Comparison of ENCODE assay signal across 17 cellular contexts in genomic region chr10:129615921-129616525, GRCh38.
DNase-seq lines count a peak whose midpoint lies in the region; ATAC-seq, FAIRE-seq and TF ChIP-seq lines count a peak whose summit lies in the region.
"Had no signal": no experiment of that assay in that cellular context is flagged by ENCODE, and none has a peak within 500 bp of the region (broad histone marks: within the 10 kb centered on the region; RNA-seq: fewer than 3 reads in every experiment).

No MANE protein-coding gene starts in this region.

- no peaks in the 10 kb centered on the region for H3K27me3 Mint-ChIP-seq in H9 (ENCODE audit: low read depth)
- H3K27me3 Mint-ChIP-seq in GM23338 (ENCODE audit: insufficient read depth, low read depth, poor library complexity): peaks cover 3% of the 10 kb centered on the region
- H3K27me3 Mint-ChIP-seq: CD4-positive, CD25-positive, alpha-beta regulatory T cell had no signal

- H3K4me3 ChIP-seq in H1 (ENCODE audit: extremely low read depth in 1 of 4, insufficient read depth in 2 of 4, low read depth in 3 of 4, low read length in 4 of 4) (no peak overlapping the region), neuronal stem cell (ENCODE audit: low read length in 2 of 2) (no peak overlapping the region), GM23338 (no peak overlapping the region)

- H3K23ac ChIP-seq in H9 (ENCODE audit: insufficient read length, low read depth, low read length) (no peak overlapping the region), H1 (ENCODE audit: insufficient read length) (no peak overlapping the region), neuronal stem cell (ENCODE audit: low read depth, low read length, poor library complexity) (peak overlapping the region; percentile 17)

- 0 out of 2 replicates have a peak, but pooled peaks cover under 1% of the 10 kb centered on the region for H3K4me1 ChIP-seq in H9 (ENCODE audit: insufficient read depth, low read length)
- H3K4me1 ChIP-seq in H1 (replicated peaks in 1 of 4; ENCODE audit: control insufficient read depth in 3 of 4, insufficient read depth in 4 of 4, low read length in 3 of 4): no peaks in the 10 kb centered on the region
- H3K4me1 ChIP-seq in neuronal stem cell (ENCODE audit: control insufficient read depth in 2 of 2, insufficient read depth in 1 of 2, low read depth in 1 of 2, low read length in 2 of 2): no peaks in the 10 kb centered on the region
- H3K4me1 ChIP-seq in GM23338 (ENCODE audit: insufficient read depth): no peaks in the 10 kb centered on the region

- no peaks in the 10 kb centered on the region; a peak in 1 of 7 replicates for H3K36me3 Mint-ChIP-seq in H9 (ENCODE audit: insufficient read depth in 1 of 3, low read depth in 3 of 3)
- H3K36me3 Mint-ChIP-seq in GM23338 (ENCODE audit: low read depth): no peaks in the 10 kb centered on the region

- H3K27ac Mint-ChIP-seq in H9: peak overlapping the region in 2 of 3 experiments; percentile 42 to 53; a peak in 2 of 7 replicates
- H3K27ac Mint-ChIP-seq in GM23338: no peak overlapping the region
- H3K27ac Mint-ChIP-seq: CD4-positive, CD25-positive, alpha-beta regulatory T cell; CD8-positive, alpha-beta T cell had no signal

- H2BK20ac ChIP-seq in H9 (ENCODE audit: low read depth, low read length, poor library complexity, severe bottlenecking) (no peak overlapping the region), H1 (ENCODE audit: low read length) (no peak overlapping the region)

- H3K4ac ChIP-seq in H9 (ENCODE audit: low read depth, low read length) (no peak overlapping the region), H1 (replicated peaks; ENCODE audit: insufficient read length, low read depth, low read length) (no peak overlapping the region), neuronal stem cell (ENCODE audit: low read length) (no peak overlapping the region)

- no peak for TF ChIP-seq RAD21 in H1 (IDR thresholded peaks at IDR 0.05 in 1 of 2, conservative IDR thresholded peaks at IDR 0.05 in 1 of 2; ENCODE audit: low read depth in 2 of 2, low read length in 2 of 2)

- no peak for TF ChIP-seq EP300 in H1 (IDR thresholded peaks at IDR 0.05; ENCODE audit: borderline replicate concordance in 1 of 2, low read depth in 2 of 2, low read length in 2 of 2)

- no peak overlapping the region for H4K91ac ChIP-seq in H9 (ENCODE audit: insufficient read length, low read depth, low read length)
- H4K91ac ChIP-seq in H1 (replicated peaks; ENCODE audit: insufficient read length, low read length): no peak overlapping the region
- H4K91ac ChIP-seq in neuronal stem cell (ENCODE audit: low read depth, low read length, poor library complexity): no peak overlapping the region

- no peak overlapping the region for H2BK5ac ChIP-seq in H9 (ENCODE audit: insufficient read length, low read length)
- no peak overlapping the region for H2BK5ac ChIP-seq in H1 (ENCODE audit: low read depth, low read length)
- no peak overlapping the region for H2BK5ac ChIP-seq in neuronal stem cell (ENCODE audit: low read length)

- H3K27ac ChIP-seq in H9 (ENCODE audit: insufficient read length, low read depth, low read length): no peak overlapping the region
- no peak overlapping the region for H3K27ac ChIP-seq in H1 (ENCODE audit: low read depth, low read length)
- H3K27ac ChIP-seq in neuronal stem cell (replicated peaks; ENCODE audit: low read length): no peak overlapping the region
- no peak overlapping the region for H3K27ac ChIP-seq in GM23338 (ENCODE audit: low read depth)
- H3K27ac ChIP-seq: C4-2B had no signal

- H3K9me2 ChIP-seq in GM23338 (ENCODE audit: insufficient read depth): peaks cover 10% of the 10 kb centered on the region; the same call in 1 of the 2 replicates

- H3K4me1 Mint-ChIP-seq in H9: peaks cover 9 to 13% of the 10 kb centered on the region in 2 experiments
- peaks cover 10% of the 10 kb centered on the region for H3K4me1 Mint-ChIP-seq in GM23338

- H2BK120ac ChIP-seq in H9 (ENCODE audit: low read depth, low read length, poor library complexity, severe bottlenecking) (no peak overlapping the region), H1 (replicated peaks; ENCODE audit: low read depth, low read length) (no peak overlapping the region), neuronal stem cell (ENCODE audit: low read depth, low read length) (no peak overlapping the region)

- H3K9ac ChIP-seq in H9 (ENCODE audit: extremely low read depth, insufficient read length, low read length) (no peak overlapping the region), H1 (replicated peaks in 1 of 4; ENCODE audit: extremely low read depth in 1 of 4, low read depth in 3 of 4, low read length in 3 of 4) (no peak overlapping the region), neuronal stem cell (ENCODE audit: low read depth, low read length, poor library complexity) (no peak overlapping the region)

- H2BK15ac ChIP-seq in H9 (ENCODE audit: low read depth, low read length) (no peak overlapping the region), H1 (ENCODE audit: low read length) (no peak overlapping the region), neuronal stem cell (ENCODE audit: low read length) (no peak overlapping the region)

- H3K27me3 ChIP-seq in H9 (ENCODE audit: insufficient read depth, low read length) (no peaks in the 10 kb centered on the region), H1 (replicated peaks in 1 of 4; ENCODE audit: control insufficient read depth in 3 of 4, extremely low read depth in 1 of 4, insufficient read depth in 3 of 4, low read length in 3 of 4) (no peaks in the 10 kb centered on the region), neuronal stem cell (ENCODE audit: control insufficient read depth in 3 of 3, insufficient read depth in 3 of 3, low read depth in 1 of 3, low read length in 3 of 3) (no peaks in the 10 kb centered on the region), GM23338 (ENCODE audit: insufficient read depth) (no peaks in the 10 kb centered on the region)

- H3K18ac ChIP-seq in H9 (ENCODE audit: insufficient read length, low read depth, low read length): no peak overlapping the region
- H3K18ac ChIP-seq in H1 (ENCODE audit: extremely low read depth, low read length): no peak overlapping the region
- peak overlapping the region; percentile 15 for H3K18ac ChIP-seq in neuronal stem cell (ENCODE audit: low read length)

- H4K8ac ChIP-seq in H9 (replicated peaks; ENCODE audit: insufficient read length, low read depth, low read length): no peak overlapping the region
- no peak overlapping the region for H4K8ac ChIP-seq in H1 (ENCODE audit: extremely low read depth, insufficient read depth, low read length)
- no peak overlapping the region for H4K8ac ChIP-seq in neuronal stem cell (ENCODE audit: low read depth, low read length)

- no peak overlapping the region for H3T11ph ChIP-seq in H9 (ENCODE audit: low read length)

- POLR2A ChIA-PET in H1 (lab: Charles Lee; ENCODE audit: partially characterized antibody): no interaction called here

- H3K4me3 Mint-ChIP-seq in H9 (no peak overlapping the region), GM23338 (no peak overlapping the region)
- H3K4me3 Mint-ChIP-seq: CD4-positive, CD25-positive, alpha-beta regulatory T cell; CD8-positive, alpha-beta T cell had no signal

- H3K79me1 ChIP-seq in H9 (ENCODE audit: insufficient read depth, low read depth, low read length, poor library complexity, severe bottlenecking) (no peaks in the 10 kb centered on the region), H1 (ENCODE audit: low read depth, low read length) (no peaks in the 10 kb centered on the region), neuronal stem cell (ENCODE audit: low read depth, low read length) (peaks cover 1% of the 10 kb centered on the region)

- TF ChIP-seq POLR2A in H1 (IDR thresholded peaks at IDR 0.05; ENCODE audit: control extremely low read depth in 1 of 2, low read depth in 2 of 2, low read length in 2 of 2): no peak

- H3K79me2 ChIP-seq in H9 (ENCODE audit: insufficient read depth, low read length): 0 out of 2 replicates have a peak, but pooled peaks cover 2% of the 10 kb centered on the region
- H3K79me2 ChIP-seq in H1 (ENCODE audit: control insufficient read depth in 1 of 2, insufficient read depth in 2 of 2, low read length in 2 of 2): no peaks in the 10 kb centered on the region
- H3K79me2 ChIP-seq in GM23338 (replicated peaks; ENCODE audit: insufficient read depth): no peaks in the 10 kb centered on the region

- CTCF ChIA-PET in H1 (lab: Charles Lee; ENCODE audit: partially characterized antibody): no interaction called here

- DNase-seq in H9 (no peak), H1 (ENCODE audit: low read depth in 1 of 2, low spot score in 2 of 2) (no peak), neuronal stem cell (ENCODE audit: low spot score) (no peak), GM23338 (ENCODE audit: low spot score) (no peak), germinal center (ENCODE audit: low spot score) (no peak), dedifferentiated amniotic fluid mesenchymal stem cell (ENCODE audit: extremely low spot score) (no peak)
- DNase-seq: CD4-positive, CD25-positive, alpha-beta regulatory T cell; CD8-positive, alpha-beta T cell; DMS53; DMS79 treated with DMSO at 0.1 percent for 48 hours; GF-D8; GOT3; H7 had no signal

- H4K20me1 ChIP-seq in H9 (ENCODE audit: control insufficient read depth, insufficient read depth, insufficient read length): no peaks in the 10 kb centered on the region
- no peaks in the 10 kb centered on the region for H4K20me1 ChIP-seq in H1 (replicated peaks in 1 of 2; ENCODE audit: control insufficient read depth in 1 of 2, insufficient read depth in 2 of 2, low read length in 2 of 2)
- H4K20me1 ChIP-seq in GM23338 (replicated peaks; ENCODE audit: insufficient read depth): 0 out of 2 replicates have a peak, but pooled peaks cover 2% of the 10 kb centered on the region

- no peak overlapping the region for H2AFZ ChIP-seq in H9 (ENCODE audit: low read length)
- H2AFZ ChIP-seq in H1 (ENCODE audit: low read length): no peak overlapping the region
- H2AFZ ChIP-seq in neuronal stem cell (ENCODE audit: low read length): no peak overlapping the region
- no peak overlapping the region for H2AFZ ChIP-seq in GM23338

- no CpG with 5 or more reads among the region's 14 CpGs for WGBS in H9 (ENCODE audit: extremely low coverage, insufficient read length, low lambda C conversion rate)
- 90% methylated on average over 14 of the region's 14 CpGs; no CpG with 5 or more reads in 1 of the 2 experiments for WGBS in H1 (ENCODE audit: extremely low coverage in 1 of 2, insufficient coverage in 1 of 2, insufficient read length in 1 of 2, insufficient replicate concordance in 2 of 2, low coverage in 1 of 2, low lambda C conversion rate in 2 of 2, missing lambda C conversion rate in 1 of 2), 2 experiments
- no CpG with 5 or more reads among the region's 14 CpGs for WGBS in neuronal stem cell (ENCODE audit: extremely low coverage in 2 of 2, insufficient read length in 2 of 2, insufficient replicate concordance in 1 of 2), 2 donors

- no peak for FAIRE-seq in H1 (lab: Jason Lieb, UNC)
- FAIRE-seq: GM12891, GM18507 had no signal

- TF ChIP-seq CTCF in H9 (conservative IDR thresholded peaks at IDR 0.05) (no peak), H1 (IDR thresholded peaks at IDR 0.05; ENCODE audit: control extremely low read depth in 1 of 3, insufficient read depth in 1 of 3, low read depth in 1 of 3, low read length in 3 of 3) (no peak), GM23338 (conservative IDR thresholded peaks at IDR 0.05; ENCODE audit: low read depth in 2 of 2) (no peak)

- H3K4me2 ChIP-seq in H9 (ENCODE audit: insufficient read depth, insufficient read length, low read length) (no peak overlapping the region), H1 (ENCODE audit: insufficient read depth in 1 of 2, low read depth in 2 of 2, low read length in 2 of 2) (no peak overlapping the region), neuronal stem cell (ENCODE audit: insufficient read depth, low read length, poor library complexity, severe bottlenecking) (no peak overlapping the region), GM23338 (no peak overlapping the region)

- no peak for ATAC-seq in GM23338
- ATAC-seq: CD8-positive, alpha-beta T cell; HCT116 had no signal

- H3F3A ChIP-seq in GM23338 (replicated peaks; ENCODE audit: low read depth): no peaks in the 10 kb centered on the region

- no peak overlapping the region for H2BK12ac ChIP-seq in H9 (ENCODE audit: insufficient read length, low read depth, low read length)
- no peak overlapping the region for H2BK12ac ChIP-seq in H1 (ENCODE audit: low read depth, low read length)
- H2BK12ac ChIP-seq in neuronal stem cell (ENCODE audit: low read length): no peak overlapping the region

- H3K9me3 Mint-ChIP-seq in H9: no peaks in the 10 kb centered on the region
- no peaks in the 10 kb centered on the region for H3K9me3 Mint-ChIP-seq in GM23338

- H3K9me3 ChIP-seq in H9 (ENCODE audit: control insufficient read depth, low read depth, low read length): no peaks in the 10 kb centered on the region
- H3K9me3 ChIP-seq in H1 (ENCODE audit: insufficient read depth in 2 of 2, low read depth in 1 of 2, low read length in 1 of 2): no peaks in the 10 kb centered on the region
- H3K9me3 ChIP-seq in neuronal stem cell (replicated peaks in 1 of 2; ENCODE audit: control insufficient read depth in 2 of 2, insufficient read depth in 1 of 2, low read depth in 1 of 2, low read length in 2 of 2): peaks cover 0 to 1% of the 10 kb centered on the region in 2 donors

- H2AK5ac ChIP-seq in H9 (ENCODE audit: insufficient read length, low read length): no peak overlapping the region
- H2AK5ac ChIP-seq in H1 (ENCODE audit: low read depth, low read length): 0 out of 2 replicates have a peak overlapping the region, but pooled peaks have one; percentile 53
- H2AK5ac ChIP-seq in neuronal stem cell (ENCODE audit: low read depth, low read length): no peak overlapping the region

- H3K56ac ChIP-seq in H9 (ENCODE audit: insufficient read length, low read depth, low read length) (no peak overlapping the region), H1 (replicated peaks; ENCODE audit: insufficient read length, low read depth, low read length) (no peak overlapping the region)

- H3K23me2 ChIP-seq in H9 (ENCODE audit: insufficient read length, low read depth, low read length, poor library complexity, severe bottlenecking) (no peaks in the 10 kb centered on the region), H1 (ENCODE audit: low read depth, low read length) (no peaks in the 10 kb centered on the region)

- H4K5ac ChIP-seq in H9 (ENCODE audit: insufficient read length, low read depth, low read length) (no peak overlapping the region), H1 (ENCODE audit: insufficient read length, low read depth, low read length) (no peak overlapping the region)

- H3K36me3 ChIP-seq in H1 (ENCODE audit: control insufficient read depth in 2 of 4, insufficient read depth in 4 of 4, low read length in 3 of 4): no peaks in the 10 kb centered on the region
- no peaks in the 10 kb centered on the region for H3K36me3 ChIP-seq in neuronal stem cell (replicated peaks in 1 of 2; ENCODE audit: control insufficient read depth in 2 of 2, insufficient read depth in 2 of 2, low read length in 2 of 2)
- H3K36me3 ChIP-seq in GM23338 (ENCODE audit: insufficient read depth): no peaks in the 10 kb centered on the region

- no peak overlapping the region for H3K14ac ChIP-seq in H9 (ENCODE audit: insufficient read depth, low read length)
- H3K14ac ChIP-seq in H1 (ENCODE audit: insufficient read length): no peak overlapping the region
- no peak overlapping the region for H3K14ac ChIP-seq in neuronal stem cell (ENCODE audit: low read length)
